21 cellular contexts compared by ENCODE assay signal in the genomic region with DNA sequence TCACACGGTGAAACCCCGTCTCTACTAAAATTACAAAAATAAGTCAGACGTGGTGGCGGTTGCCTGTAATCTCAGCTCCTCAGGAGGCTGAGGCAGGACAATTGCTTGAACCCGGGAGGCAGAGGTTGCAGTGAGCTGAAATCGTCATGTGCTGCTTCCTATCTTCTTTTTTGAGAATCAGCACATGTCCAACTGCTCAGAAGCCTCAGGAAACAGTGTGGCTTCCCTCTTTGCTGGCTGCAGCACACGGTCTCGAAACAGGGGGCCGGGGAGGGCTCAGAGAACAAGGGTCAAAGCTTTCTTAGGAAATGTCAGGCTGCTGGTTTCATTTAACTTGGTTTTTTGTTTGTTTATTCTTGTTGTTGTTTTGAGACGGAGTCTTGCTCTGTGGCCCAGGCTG. TPM values are rescaled to one million over a fixed set of nuclear protein-coding genes. Genes with fewer than 3 reads are reported as not detected.
DNase-seq lines count a peak whose midpoint lies in the region; ATAC-seq and TF ChIP-seq lines count a peak whose summit lies in the region.
"Had no signal": no experiment of that assay in that cellular context is flagged by ENCODE, and none has a peak within 500 bp of the region (broad histone marks: within the 10 kb centered on the region; RNA-seq: fewer than 3 reads in every experiment).

No MANE protein-coding gene starts in this region.

- intact Hi-C loops in prostate gland (cut with DNase I): no loop called here

- no peak overlapping the region for H3K4me3 ChIP-seq in lung
- H3K4me3 ChIP-seq in prostate gland: no peak overlapping the region

- no peak for TF ChIP-seq CTCF in lung (IDR thresholded peaks at IDR 0.05; ENCODE audit: control extremely low read depth, extremely low read depth)
- TF ChIP-seq CTCF in prostate gland (IDR thresholded peaks at IDR 0.05): no peak

- ATAC-seq in lung (ENCODE audit: insufficient read depth, low FRiP score) (no peak), GM21423 (IDR thresholded peaks at IDR 0.05; ENCODE audit: unreplicated experiment) (no peak)
- ATAC-seq: Panc1 had no signal

- WGBS in lung, 2 donors: 39 to 57% methylated on average over 10 of the region's 10 CpGs
- WGBS in prostate gland: 84% methylated on average over 10 of the region's 10 CpGs

- H3K36me3 ChIP-seq in lung (ENCODE audit: control insufficient read depth in 2 of 2, insufficient read depth in 2 of 2, low read length in 2 of 2) (no peaks in the 10 kb centered on the region), prostate gland (no peaks in the 10 kb centered on the region)

- H3K4me1 ChIP-seq in lung (ENCODE audit: control insufficient read depth in 2 of 2, insufficient read depth in 2 of 2, low read length in 2 of 2) (no peaks in the 10 kb centered on the region), prostate gland (replicated peaks) (no peaks in the 10 kb centered on the region)
- H3K4me1 ChIP-seq: Caco-2 had no signal

- H3K27ac ChIP-seq in lung (ENCODE audit: low read depth in 1 of 2, low read length in 1 of 2) (no peak overlapping the region), prostate gland (no peak overlapping the region)
- H3K27ac ChIP-seq: KMS-11 had no signal

- H3K27me3 ChIP-seq in lung (ENCODE audit: control insufficient read depth, insufficient read depth) (no peaks in the 10 kb centered on the region), prostate gland (replicated peaks; ENCODE audit: insufficient read depth) (no peaks in the 10 kb centered on the region)

- TF ChIP-seq POLR2A in prostate gland (IDR thresholded peaks at IDR 0.05): no peak

- no peaks in the 10 kb centered on the region for H3K9me3 ChIP-seq in lung (ENCODE audit: control insufficient read depth in 2 of 2, insufficient read depth in 1 of 2, low read length in 1 of 2)
- no peaks in the 10 kb centered on the region for H3K9me3 ChIP-seq in prostate gland
- H3K9me3 ChIP-seq: Caco-2 had no signal

- peak; percentile 2 for DNase-seq in stimulated activated CD4-positive, alpha-beta T cell treated with anti-CD3 and anti-CD28 coated beads, Interleukin-4, amount 100 ng/mL, for 24 hours
- DNase-seq in stimulated activated CD4-positive, alpha-beta T cell treated with anti-CD3 and anti-CD28 coated beads, Interleukin-2, amount 100 ng/mL, for 48 hours: no peak
- peak; percentile 35 for DNase-seq in activated CD8-positive, alpha-beta memory T cell treated with anti-CD3 and anti-CD28 coated beads, Interleukin-2, amount 50 U/mL, for 48 hours
- DNase-seq in lung (ENCODE audit: low spot score) (peak; percentile 20), prostate gland (ENCODE audit: low spot score) (no peak), NCI-H345 treated with DMSO at 0.1 percent for 48 hours (lab: John Stamatoyannopoulos, UW; ENCODE audit: unreplicated experiment) (no peak)
- DNase-seq: Caco-2; CD4-positive, alpha-beta T cell; NCI-H1105; NCI-H146; NCI-H2029 treated with DMSO at 0.1 percent for 48 hours; NCI-H2171; NCI-H345; NCI-H524 treated with DMSO at 0.1 percent for 48 hours; NCI-H82; SIG-M5 had no signal

RNA-seq across cellular contexts. Expression of a gene that starts 31.3 kb away (rescaled TPM):
- 1 to 10 TPM in 1 of 2 donors, under 1 TPM in 1; 0.46 to 1.4 TPM for total RNA-seq in lung
- under 1 TPM; 0.19 to 0.39 TPM for polyA plus RNA-seq in lung
- not detected for total RNA-seq in prostate gland
- total RNA-seq: Caco-2, H4 had no signal
- polyA plus RNA-seq: BJ had no signal

Comparison
In these comparisons a context has a peak if more than half of its experiments do, and no peak if none do; other contexts are left out.
1. DNase-seq: peak in stimulated activated CD4-positive, alpha-beta T cell treated with anti-CD3 and anti-CD28 coated beads, Interleukin-4, amount 100 ng/mL, for 24 hours (single experiment), activated CD8-positive, alpha-beta memory T cell treated with anti-CD3 and anti-CD28 coated beads, Interleukin-2, amount 50 U/mL, for 48 hours (single experiment) and lung (single experiment); none in stimulated activated CD4-positive, alpha-beta T cell treated with anti-CD3 and anti-CD28 coated beads, Interleukin-2, amount 100 ng/mL, for 48 hours (0 of 2), prostate gland (single experiment) and NCI-H345 treated with DMSO at 0.1 percent for 48 hours (single experiment).